10 cellular contexts compared by ENCODE assay signal in the genomic region with DNA sequence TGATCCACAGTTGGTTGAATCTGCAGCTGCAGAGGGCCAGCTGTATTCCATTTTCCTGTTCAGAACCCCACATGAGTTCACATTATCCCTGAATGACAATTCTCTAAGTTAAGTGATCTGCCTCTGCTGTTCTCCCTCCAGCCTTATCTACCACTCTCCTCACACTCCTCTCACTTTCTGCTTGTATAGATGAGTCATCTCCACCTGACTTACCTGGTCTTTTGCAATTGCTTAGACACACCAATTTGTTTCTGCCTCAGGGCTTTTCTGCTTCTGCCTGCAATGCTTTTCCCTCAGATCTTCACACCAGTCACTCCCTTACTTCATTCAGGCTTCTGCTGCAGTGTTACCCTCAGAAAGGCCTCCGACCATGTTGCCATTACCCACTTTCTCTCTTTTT.
A peak's percentile ranks its signal among the peaks of the same experiment; 100 is the strongest.
DNase-seq lines count a peak whose midpoint lies in the region; ATAC-seq and TF ChIP-seq lines count a peak whose summit lies in the region.
"Had no signal": no experiment of that assay in that cellular context is flagged by ENCODE, and none has a peak within 500 bp of the region (broad histone marks: within the 10 kb centered on the region; RNA-seq: fewer than 3 reads in every experiment).

No MANE protein-coding gene starts in this region.

- no peaks in the 10 kb centered on the region for H3K9me3 ChIP-seq in naive thymus-derived CD4-positive, alpha-beta T cell (ENCODE audit: control insufficient read depth in 2 of 3, low read length in 3 of 3)

- CTCF ChIA-PET in naive thymus-derived CD4-positive, alpha-beta T cell (lab: Charles Lee) = no interaction called here

- no peaks in the 10 kb centered on the region for H3K27me3 Mint-ChIP-seq in effector memory CD8-positive, alpha-beta T cell
- H3K27me3 Mint-ChIP-seq in naive thymus-derived CD4-positive, alpha-beta T cell = no peaks in the 10 kb centered on the region
- H3K27me3 Mint-ChIP-seq: stimulated activated naive B cell treated with anti-CD40 and anti-IgM and Interleukin-4, amounts not matched to agents 10 μg/mL and 1 μg/mL and 100 μg/mL, for 72 hours had no signal

- no peak for TF ChIP-seq CTCF in GM13976 (IDR thresholded peaks at IDR 0.05; ENCODE audit: borderline replicate concordance, control extremely low read depth, extremely low read depth, insufficient read depth, missing control alignments)

- POLR2A ChIA-PET in naive thymus-derived CD4-positive, alpha-beta T cell (lab: Charles Lee) = interaction anchor here (0.6 to 0.9 kb wide), 2 partner anchors 30 to 117 kb away, joined by 3 read pairs; no protein-coding TSS in a partner anchor

- in situ Hi-C loops in GM13976 (cut with MboI; ENCODE audit: low sequenced_read_pairs, unreplicated experiment) = no loop called here

- no peak for ATAC-seq in effector memory CD8-positive, alpha-beta T cell (replicated peaks)
- no peak for ATAC-seq in naive thymus-derived CD4-positive, alpha-beta T cell
- ATAC-seq in HG03175 (IDR thresholded peaks at IDR 0.05; ENCODE audit: unreplicated experiment) = no peak
- no peak for ATAC-seq in HG02852 (IDR thresholded peaks at IDR 0.05; ENCODE audit: unreplicated experiment)
- ATAC-seq: stimulated activated naive B cell treated with anti-CD40 and anti-IgM and Interleukin-4, amounts not matched to agents 10 μg/mL and 1 μg/mL and 100 μg/mL, for 72 hours had no signal

- no peaks in the 10 kb centered on the region for H3K9me3 Mint-ChIP-seq in effector memory CD8-positive, alpha-beta T cell
- no peaks in the 10 kb centered on the region for H3K9me3 Mint-ChIP-seq in naive thymus-derived CD4-positive, alpha-beta T cell
- H3K9me3 Mint-ChIP-seq: stimulated activated naive B cell treated with anti-CD40 and anti-IgM and Interleukin-4, amounts not matched to agents 10 μg/mL and 1 μg/mL and 100 μg/mL, for 72 hours had no signal

- intact Hi-C loops in naive thymus-derived CD4-positive, alpha-beta T cell (cut with micrococcal nuclease) = loop anchor here (5.0 kb wide), 3 partner anchors 126 to 306 kb away; a partner anchor contains a TSS

- DNase-seq in ELR (ENCODE audit: low read depth) (peak; percentile 23), NCI-H146 (lab: John Stamatoyannopoulos, UW) (peak; percentile 82), GM13976 (ENCODE audit: low spot score) (no peak)
- DNase-seq in effector memory CD8-positive, alpha-beta T cell = no peak
- DNase-seq in naive thymus-derived CD4-positive, alpha-beta T cell = no peak
- DNase-seq in activated effector memory CD4-positive, alpha-beta T cell treated with Interleukin-2 at 50 U/mL for 16 hours = no peak
- DNase-seq: NCI-H1092 treated with DMSO at 0.1 percent for 48 hours; stimulated activated naive B cell treated with anti-CD40 and anti-IgM and Interleukin-4, amounts not matched to agents 10 μg/mL and 1 μg/mL and 100 μg/mL, for 72 hours had no signal

- no peaks in the 10 kb centered on the region for H3K27me3 ChIP-seq in naive thymus-derived CD4-positive, alpha-beta T cell (ENCODE audit: control insufficient read depth in 2 of 2, insufficient read depth in 2 of 2, low read length in 2 of 2)

- peaks cover 0 to 50% (median 8%) of the 10 kb centered on the region in 3 experiments for H3K36me3 ChIP-seq in naive thymus-derived CD4-positive, alpha-beta T cell (ENCODE audit: control insufficient read depth in 2 of 3, insufficient read depth in 3 of 3, low read length in 3 of 3)

- no peak overlapping the region for H3K4me3 Mint-ChIP-seq in effector memory CD8-positive, alpha-beta T cell
- no peak overlapping the region for H3K4me3 Mint-ChIP-seq in naive thymus-derived CD4-positive, alpha-beta T cell
- H3K4me3 Mint-ChIP-seq: stimulated activated naive B cell treated with anti-CD40 and anti-IgM and Interleukin-4, amounts not matched to agents 10 μg/mL and 1 μg/mL and 100 μg/mL, for 72 hours had no signal

- peaks cover 7 to 21% of the 10 kb centered on the region in 2 donors for H3K4me1 Mint-ChIP-seq in effector memory CD8-positive, alpha-beta T cell (ENCODE audit: low read depth in 2 of 2)
- H3K4me1 Mint-ChIP-seq in naive thymus-derived CD4-positive, alpha-beta T cell = peaks cover 9 to 48% (median 29%) of the 10 kb centered on the region in 7 donors

- peaks cover 36% of the 10 kb centered on the region for H3K36me3 Mint-ChIP-seq in effector memory CD8-positive, alpha-beta T cell (ENCODE audit: insufficient read depth)
- H3K36me3 Mint-ChIP-seq in naive thymus-derived CD4-positive, alpha-beta T cell = peaks cover 9 to 44% (median 31%) of the 10 kb centered on the region in 5 donors

- no peak overlapping the region for H3K27ac ChIP-seq in naive thymus-derived CD4-positive, alpha-beta T cell (ENCODE audit: low read depth, low read length)

- no peak overlapping the region for H3K4me3 ChIP-seq in naive thymus-derived CD4-positive, alpha-beta T cell (ENCODE audit: low read length)

- H3K4me1 ChIP-seq in naive thymus-derived CD4-positive, alpha-beta T cell (ENCODE audit: control insufficient read depth in 2 of 2, insufficient read depth in 2 of 2, low read length in 2 of 2) = no peaks in the 10 kb centered on the region

- peak overlapping the region; percentile 13 to 44 for H3K27ac Mint-ChIP-seq in effector memory CD8-positive, alpha-beta T cell
- peak overlapping the region in 5 of 9 donors; percentile 1 to 59 (median 22) for H3K27ac Mint-ChIP-seq in naive thymus-derived CD4-positive, alpha-beta T cell
- H3K27ac Mint-ChIP-seq: stimulated activated naive B cell treated with anti-CD40 and anti-IgM and Interleukin-4, amounts not matched to agents 10 μg/mL and 1 μg/mL and 100 μg/mL, for 72 hours had no signal

Comparison
In these comparisons a context has a peak if more than half of its experiments do, and no peak if none do; other contexts are left out.
1. DNase-seq: peak in ELR (single experiment) and NCI-H146 (single experiment); none in effector memory CD8-positive, alpha-beta T cell (0 of 3), naive thymus-derived CD4-positive, alpha-beta T cell (0 of 9), GM13976 (single experiment) and activated effector memory CD4-positive, alpha-beta T cell treated with Interleukin-2 at 50 U/mL for 16 hours (single experiment).